ENCODE assay signal across 11 cellular contexts in the genomic region with DNA sequence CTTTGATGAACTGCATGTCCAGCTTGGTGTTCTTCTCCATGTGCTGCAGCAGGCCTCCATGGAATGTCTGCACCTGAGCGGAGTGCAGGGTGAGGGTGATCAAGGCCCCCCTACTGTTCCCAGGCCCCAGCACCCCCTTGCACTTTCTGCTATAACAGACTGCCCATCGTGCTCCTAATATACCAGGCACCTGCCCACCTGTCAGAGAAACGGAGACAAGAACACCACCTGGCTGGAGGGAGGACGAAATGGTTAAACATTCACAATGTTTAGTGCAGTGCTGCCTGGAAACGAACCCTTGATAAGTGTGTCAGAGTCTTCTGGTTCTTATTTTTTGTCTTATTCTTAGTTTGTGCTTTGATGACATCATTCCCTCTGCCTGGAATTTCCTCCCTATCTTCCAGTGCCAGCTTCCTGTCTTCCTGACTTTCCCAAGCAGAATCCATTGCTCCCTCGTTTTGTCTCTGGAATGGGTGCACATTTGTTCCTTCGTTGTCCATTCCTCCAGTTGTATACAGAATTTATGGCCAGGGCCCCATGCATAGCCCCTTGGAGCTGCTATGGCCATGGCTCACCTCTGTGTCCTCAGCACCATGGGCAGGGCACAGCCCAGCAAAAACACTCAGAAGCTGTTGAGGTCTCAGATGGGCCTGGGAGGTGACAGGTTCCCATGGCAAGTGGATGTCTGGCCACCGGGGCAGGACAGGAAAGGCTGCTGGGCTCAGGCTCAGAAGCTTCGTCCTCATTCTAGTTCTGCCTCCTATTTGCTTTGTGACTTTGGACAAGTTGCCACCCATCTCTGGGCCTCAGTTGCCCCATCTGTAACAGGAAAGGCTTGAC.
A peak's percentile ranks its signal among the peaks of the same experiment; 100 is the strongest.
DNase-seq lines count a peak whose midpoint lies in the region; ATAC-seq, FAIRE-seq and TF ChIP-seq lines count a peak whose summit lies in the region.
"Had no signal": no experiment of that assay in that cellular context is flagged by ENCODE, and none has a peak within 500 bp of the region (broad histone marks: within the 10 kb centered on the region; RNA-seq: fewer than 3 reads in every experiment).

No MANE protein-coding gene starts in this region.

- no peaks in the 10 kb centered on the region for H3K36me3 ChIP-seq in brain microvascular endothelial cell (replicated peaks)
- H3K36me3 ChIP-seq: sigmoid colon had no signal

- H3K27ac ChIP-seq in brain microvascular endothelial cell = no peak overlapping the region
- H3K27ac ChIP-seq: sigmoid colon had no signal

- DNase-seq in H54 (ENCODE audit: insufficient read length, low spot score) (peak; percentile 44), brain microvascular endothelial cell (peak; percentile 16), kidney glomerular epithelial cell (lab: John Stamatoyannopoulos, UW) (peak; percentile 69), stromal cell of bone marrow (ENCODE audit: low read depth) (peak; percentile 45)
- no peak for DNase-seq in stimulated activated CD4-positive, alpha-beta T cell treated with anti-CD3 and anti-CD28 coated beads, Interleukin-2, amount 100 ng/mL, for 48 hours
- DNase-seq: COR-L47, NCI-H2081 treated with DMSO at 0.1 percent for 48 hours, sigmoid colon had no signal

- no peak for TF ChIP-seq CTCF in brain microvascular endothelial cell (IDR thresholded peaks at IDR 0.05; ENCODE audit: low read depth, low read length, missing control alignments)

- in situ Hi-C loops in brain microvascular endothelial cell (cut with HindIII; ENCODE audit: low pct_ligation_motif_present, low sequenced_read_pairs) = loop anchor here (25.0 kb wide), 1 partner anchor 239 kb away; no protein-coding TSS in a partner anchor

- no peaks in the 10 kb centered on the region for H3K27me3 ChIP-seq in brain microvascular endothelial cell (replicated peaks)
- H3K27me3 ChIP-seq: sigmoid colon had no signal

- no peak for TF ChIP-seq POLR2A in H54 (IDR thresholded peaks at IDR 0.05; ENCODE audit: low read depth, low read length)

- no peak for ATAC-seq in GM18517 (IDR thresholded peaks at IDR 0.05; ENCODE audit: unreplicated experiment)
- no peak for ATAC-seq in HG03442 (IDR thresholded peaks at IDR 0.05; ENCODE audit: unreplicated experiment)
- ATAC-seq: activated CD4-positive, CD25-positive, alpha-beta regulatory T cell treated with anti-CD3 and anti-CD28 coated beads, Interleukin-2, amount 50 U/mL, for 24 hours had no signal

- FAIRE-seq in H54 (lab: Jason Lieb, UNC) = no peak

- H3K4me3 ChIP-seq in brain microvascular endothelial cell (ENCODE audit: low read depth, low read length) = no peak overlapping the region
- H3K4me3 ChIP-seq: sigmoid colon had no signal

Comparison
In these comparisons a context has a peak if more than half of its experiments do, and no peak if none do; other contexts are left out.
1. DNase-seq: peak in H54 (single experiment), brain microvascular endothelial cell (single experiment), kidney glomerular epithelial cell (single experiment) and stromal cell of bone marrow (single experiment); none in stimulated activated CD4-positive, alpha-beta T cell treated with anti-CD3 and anti-CD28 coated beads, Interleukin-2, amount 100 ng/mL, for 48 hours (0 of 2).